ENCODE assay signal across 29 cellular contexts in genomic region chr7:148390381-148390780, GRCh38.
"Had no signal": no experiment of that assay in that cellular context is flagged by ENCODE, and none has a peak within 500 bp of the region (broad histone marks: within the 10 kb centered on the region; RNA-seq: fewer than 3 reads in every experiment).

No MANE protein-coding gene starts in this region.

- DNase-seq: heart left ventricle; hypothalamus; immature natural killer cell; kidney; left colon; left lung; midbrain; naive thymus-derived CD8-positive, alpha-beta T cell; occipital lobe; right lobe of liver; stimulated activated CD4-positive, alpha-beta T cell treated with anti-CD3 and anti-CD28 coated beads, Interleukin-1b, Interleukin-23, amount 100 ng/mL, for 48 hours; stimulated activated CD4-positive, alpha-beta T cell treated with anti-CD3 and anti-CD28 coated beads, Interleukin-2, amount 100 ng/mL, for 48 hours; stimulated activated CD4-positive, alpha-beta T cell treated with anti-CD3 and anti-CD28 coated beads, Interleukin-4, amount 100 ng/mL, for 4 hours; stimulated activated CD8-positive, alpha-beta memory T cell treated with anti-CD3 and anti-CD28 coated beads, Interleukin-4, amount 100 ng/mL, for 48 hours; stimulated activated naive CD4-positive, alpha-beta T cell treated with Interleukin-2 at 50 U/mL for 16 hours; stimulated activated naive CD8-positive, alpha-beta T cell treated with anti-CD3 and anti-CD28 coated beads, Interleukin-15, amount 100 ng/mL, for 72 hours; substantia nigra; testis; thyroid gland; transverse colon; upper lobe of left lung had no signal

- ATAC-seq: heart left ventricle; left colon; left lung; naive thymus-derived CD8-positive, alpha-beta T cell; right lobe of liver; stimulated activated memory B cell treated with anti-CD40 and anti-IgM and Interleukin-4, amounts not matched to agents 10 μg/mL and 1 μg/mL and 100 μg/mL, for 72 hours; stimulated activated naive CD8-positive, alpha-beta T cell treated with anti-CD3 and anti-CD28 coated beads, Interleukin-15, amount 100 ng/mL, for 72 hours had no signal

- H3K4me3 Mint-ChIP-seq: immature natural killer cell; naive thymus-derived CD8-positive, alpha-beta T cell; nephron; neural progenitor cell; stimulated activated memory B cell treated with anti-CD40 and anti-IgM and Interleukin-4, amounts not matched to agents 10 μg/mL and 1 μg/mL and 100 μg/mL, for 72 hours; stimulated activated naive CD8-positive, alpha-beta T cell treated with anti-CD3 and anti-CD28 coated beads, Interleukin-15, amount 100 ng/mL, for 72 hours had no signal

- H3K36me3 ChIP-seq: heart left ventricle, left lung, neutrophil, right atrium auricular region, right lobe of liver, thyroid gland, transverse colon, upper lobe of left lung had no signal

- H3K27me3 ChIP-seq: neural progenitor cell, neutrophil, right atrium auricular region, right lobe of liver, testis, thyroid gland, upper lobe of left lung had no signal

- H3K27me3 Mint-ChIP-seq: stimulated activated memory B cell treated with anti-CD40 and anti-IgM and Interleukin-4, amounts not matched to agents 10 μg/mL and 1 μg/mL and 100 μg/mL, for 72 hours had no signal

- H3K79me2 ChIP-seq: parathyroid adenoma had no signal

- H3K4me1 ChIP-seq: heart left ventricle, left lung, parathyroid adenoma, right atrium auricular region, right lobe of liver, testis, thyroid gland, transverse colon, upper lobe of left lung had no signal

- H3K4me3 ChIP-seq: heart left ventricle, left lung, lung, neural progenitor cell, right atrium auricular region, right lobe of liver, smooth muscle cell, testis, thyroid gland, transverse colon, upper lobe of left lung had no signal

- H2AFZ ChIP-seq: neural progenitor cell, parathyroid adenoma had no signal

- H3K27ac Mint-ChIP-seq: immature natural killer cell; naive thymus-derived CD8-positive, alpha-beta T cell; neural progenitor cell; stimulated activated memory B cell treated with anti-CD40 and anti-IgM and Interleukin-4, amounts not matched to agents 10 μg/mL and 1 μg/mL and 100 μg/mL, for 72 hours; stimulated activated naive CD8-positive, alpha-beta T cell treated with anti-CD3 and anti-CD28 coated beads, Interleukin-15, amount 100 ng/mL, for 72 hours had no signal

- H3K4me1 Mint-ChIP-seq: immature natural killer cell; naive thymus-derived CD8-positive, alpha-beta T cell; stimulated activated naive CD8-positive, alpha-beta T cell treated with anti-CD3 and anti-CD28 coated beads, Interleukin-15, amount 100 ng/mL, for 72 hours had no signal

- H3K4me2 ChIP-seq: neural progenitor cell, smooth muscle cell had no signal

- H3K36me3 Mint-ChIP-seq: immature natural killer cell had no signal

- H3K27ac ChIP-seq: heart left ventricle, left lung, neural progenitor cell, neutrophil, parathyroid adenoma, right atrium auricular region, right lobe of liver, testis, thyroid gland, transverse colon, upper lobe of left lung had no signal
